Comparison of ENCODE assay signal across 19 cellular contexts in the genomic region with DNA sequence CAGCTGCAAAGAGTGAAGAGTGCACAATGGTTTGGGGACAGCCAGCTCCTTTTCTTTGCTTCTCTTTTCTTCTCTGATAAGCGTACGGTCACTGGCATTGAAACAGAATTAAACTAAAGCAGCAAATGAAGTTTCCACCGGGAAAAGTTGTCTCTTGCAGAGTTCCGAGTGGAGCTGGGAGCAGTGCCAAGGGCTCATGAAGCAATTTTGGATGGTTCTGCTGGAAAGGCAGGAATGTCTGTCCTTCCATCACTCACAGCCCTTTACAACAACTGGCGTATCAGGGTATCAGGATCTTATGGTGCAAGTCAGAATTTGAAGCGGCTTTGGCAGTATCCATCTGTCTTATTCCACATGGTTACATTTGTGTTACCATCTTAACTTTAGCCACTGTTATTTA.
DNase-seq lines count a peak whose midpoint lies in the region; ATAC-seq and TF ChIP-seq lines count a peak whose summit lies in the region.
"Had no signal": no experiment of that assay in that cellular context is flagged by ENCODE, and none has a peak within 500 bp of the region (broad histone marks: within the 10 kb centered on the region; RNA-seq: fewer than 3 reads in every experiment).

No MANE protein-coding gene starts in this region.

- H3F3A ChIP-seq in MM.1S (ENCODE audit: insufficient read depth, low read length), result no peaks in the 10 kb centered on the region

- CTCF ChIA-PET in CD8-positive, alpha-beta T cell (lab: Charles Lee), result no interaction called here

- no peaks in the 10 kb centered on the region for H3K36me3 Mint-ChIP-seq in CD8-positive, alpha-beta T cell

- no peak for TF ChIP-seq CTCF in left ventricle myocardium inferior (IDR thresholded peaks at IDR 0.05; ENCODE audit: borderline replicate concordance)
- TF ChIP-seq CTCF in psoas muscle (IDR thresholded peaks at IDR 0.05), result no peak
- no peak for TF ChIP-seq CTCF in MM.1S (IDR thresholded peaks at IDR 0.05; ENCODE audit: low read length)
- TF ChIP-seq CTCF in CD8-positive, alpha-beta T cell (IDR thresholded peaks at IDR 0.05), result no peak

- H4K20me1 ChIP-seq in MM.1S (ENCODE audit: insufficient read depth, low read length), result no peaks in the 10 kb centered on the region

- no peak overlapping the region for H3K27ac Mint-ChIP-seq in CD8-positive, alpha-beta T cell

- intact Hi-C loops in right cardiac atrium (cut with DNase I) (no loop called here), left ventricle myocardium inferior (cut with micrococcal nuclease) (no loop called here), psoas muscle (cut with DNase I) (no loop called here)
- intact Hi-C loops in CD8-positive, alpha-beta T cell (cut with DNase I, micrococcal nuclease), result no loop called here

- DNase-seq in right cardiac atrium (peak in 2 of 3 donors; percentile 44 to 62), left ventricle myocardium inferior (no peak), left kidney (ENCODE audit: low read depth, low spot score) (peak; percentile 26), psoas muscle (peak; percentile 23 to 48), MM.1S (no peak), SW480 (ENCODE audit: low spot score) (no peak)
- no peak for DNase-seq in CD8-positive, alpha-beta T cell
- DNase-seq: GM23248, IMR-90, NCI-H1105 treated with DMSO at 0.1 percent for 48 hours, NCI-H1694 treated with DMSO at 0.1 percent for 48 hours, NCI-H2081 treated with DMSO at 0.1 percent for 48 hours, NCI-H2171 treated with DMSO at 0.1 percent for 48 hours, NCI-H524 treated with DMSO at 0.1 percent for 48 hours, NCI-H82 had no signal

- H3K4me3 ChIP-seq in right cardiac atrium (ENCODE audit: low read length) (no peak overlapping the region), left ventricle myocardium inferior (no peak overlapping the region), psoas muscle (no peak overlapping the region), MM.1S (ENCODE audit: low read length) (no peak overlapping the region)
- H3K4me3 ChIP-seq in CD8-positive, alpha-beta T cell (ENCODE audit: low read depth, low read length), result no peak overlapping the region
- H3K4me3 ChIP-seq: GM23248 had no signal

- H3K9ac ChIP-seq in MM.1S (ENCODE audit: low read length), result no peak overlapping the region
- H3K9ac ChIP-seq: GM23248, KMS-11 had no signal

- H3K4me1 ChIP-seq in right cardiac atrium (ENCODE audit: control insufficient read depth, insufficient read depth, low read length) (peaks cover 3% of the 10 kb centered on the region), left ventricle myocardium inferior (no peaks in the 10 kb centered on the region), psoas muscle (no peaks in the 10 kb centered on the region), MM.1S (ENCODE audit: low read length) (no peaks in the 10 kb centered on the region)
- no peaks in the 10 kb centered on the region for H3K4me1 ChIP-seq in CD8-positive, alpha-beta T cell (ENCODE audit: insufficient read depth, low read length)

- H3K9me2 ChIP-seq in MM.1S (replicated peaks; ENCODE audit: insufficient read depth, low read length), result no peaks in the 10 kb centered on the region

- ATAC-seq in right cardiac atrium (no peak), psoas muscle (no peak), GM21381 (IDR thresholded peaks at IDR 0.05; ENCODE audit: unreplicated experiment) (no peak)
- no peak for ATAC-seq in CD8-positive, alpha-beta T cell
- ATAC-seq: Right ventricle myocardium inferior had no signal

- H3K27me3 ChIP-seq in right cardiac atrium (ENCODE audit: control insufficient read depth, insufficient read depth) (no peaks in the 10 kb centered on the region), left ventricle myocardium inferior (ENCODE audit: low read depth) (no peaks in the 10 kb centered on the region), psoas muscle (ENCODE audit: insufficient read depth in 3 of 3, low read length in 2 of 3) (no peaks in the 10 kb centered on the region), MM.1S (replicated peaks; ENCODE audit: insufficient read depth, low read length) (no peaks in the 10 kb centered on the region)
- H3K27me3 ChIP-seq in CD8-positive, alpha-beta T cell (ENCODE audit: insufficient read depth, low read length), result no peaks in the 10 kb centered on the region

- H3K4me1 Mint-ChIP-seq in CD8-positive, alpha-beta T cell (ENCODE audit: low read depth), result no peaks in the 10 kb centered on the region

- POLR2A ChIA-PET in CD8-positive, alpha-beta T cell (lab: Charles Lee), result no interaction called here

- no peaks in the 10 kb centered on the region for H3K27me3 Mint-ChIP-seq in CD8-positive, alpha-beta T cell (ENCODE audit: low read depth)

- WGBS in right cardiac atrium, result 49% methylated on average over 6 of the region's 6 CpGs
- WGBS in psoas muscle, 3 donors, result 15 to 31% (median 23%) methylated on average over 6 of the region's 6 CpGs

- no peaks in the 10 kb centered on the region for H3K9me3 Mint-ChIP-seq in CD8-positive, alpha-beta T cell

- no peak overlapping the region for H3K4me3 Mint-ChIP-seq in CD8-positive, alpha-beta T cell

- H3K4me2 ChIP-seq in MM.1S (ENCODE audit: low read depth, low read length), result no peak overlapping the region
- H3K4me2 ChIP-seq: KMS-11 had no signal

- H3K9me3 ChIP-seq in right cardiac atrium (ENCODE audit: control insufficient read depth, low read length) (no peaks in the 10 kb centered on the region), left ventricle myocardium inferior (replicated peaks) (no peaks in the 10 kb centered on the region), psoas muscle (no peaks in the 10 kb centered on the region), MM.1S (replicated peaks; ENCODE audit: insufficient read depth, low read length) (no peaks in the 10 kb centered on the region)
- no peaks in the 10 kb centered on the region for H3K9me3 ChIP-seq in CD8-positive, alpha-beta T cell (ENCODE audit: low read length)

- H3K36me3 ChIP-seq in left ventricle myocardium inferior, result no peaks in the 10 kb centered on the region
- no peaks in the 10 kb centered on the region for H3K36me3 ChIP-seq in psoas muscle (ENCODE audit: insufficient read depth in 1 of 2, low read depth in 1 of 2)
- no peaks in the 10 kb centered on the region for H3K36me3 ChIP-seq in MM.1S (replicated peaks; ENCODE audit: insufficient read depth, low read length)
- no peaks in the 10 kb centered on the region for H3K36me3 ChIP-seq in CD8-positive, alpha-beta T cell (ENCODE audit: insufficient read depth, low read length)

- no peak overlapping the region for H3K27ac ChIP-seq in right cardiac atrium (ENCODE audit: low read length)
- no peak overlapping the region for H3K27ac ChIP-seq in left ventricle myocardium inferior (replicated peaks)
- H3K27ac ChIP-seq in psoas muscle, result no peak overlapping the region
- H3K27ac ChIP-seq in MM.1S (ENCODE audit: low read length), result no peak overlapping the region
- H3K27ac ChIP-seq in CD8-positive, alpha-beta T cell (ENCODE audit: low read depth, low read length), result no peak overlapping the region
- H3K27ac ChIP-seq: C4-2B, GM23248, KMS-11 had no signal

- no peak overlapping the region for H2AFZ ChIP-seq in MM.1S (ENCODE audit: low read length)
- H2AFZ ChIP-seq: GM23248 had no signal

- no peaks in the 10 kb centered on the region for H3K79me2 ChIP-seq in MM.1S (ENCODE audit: low read length)

Comparison
In these comparisons a context has a peak if more than half of its experiments do, and no peak if none do; other contexts are left out.
1. DNase-seq: peak in right cardiac atrium (2 of 3), left kidney (single experiment) and psoas muscle (2 of 2); none in left ventricle myocardium inferior (single experiment), MM.1S (single experiment), CD8-positive, alpha-beta T cell (0 of 7) and SW480 (single experiment).